ENCODE assay signal across 17 cellular contexts in the genomic region with DNA sequence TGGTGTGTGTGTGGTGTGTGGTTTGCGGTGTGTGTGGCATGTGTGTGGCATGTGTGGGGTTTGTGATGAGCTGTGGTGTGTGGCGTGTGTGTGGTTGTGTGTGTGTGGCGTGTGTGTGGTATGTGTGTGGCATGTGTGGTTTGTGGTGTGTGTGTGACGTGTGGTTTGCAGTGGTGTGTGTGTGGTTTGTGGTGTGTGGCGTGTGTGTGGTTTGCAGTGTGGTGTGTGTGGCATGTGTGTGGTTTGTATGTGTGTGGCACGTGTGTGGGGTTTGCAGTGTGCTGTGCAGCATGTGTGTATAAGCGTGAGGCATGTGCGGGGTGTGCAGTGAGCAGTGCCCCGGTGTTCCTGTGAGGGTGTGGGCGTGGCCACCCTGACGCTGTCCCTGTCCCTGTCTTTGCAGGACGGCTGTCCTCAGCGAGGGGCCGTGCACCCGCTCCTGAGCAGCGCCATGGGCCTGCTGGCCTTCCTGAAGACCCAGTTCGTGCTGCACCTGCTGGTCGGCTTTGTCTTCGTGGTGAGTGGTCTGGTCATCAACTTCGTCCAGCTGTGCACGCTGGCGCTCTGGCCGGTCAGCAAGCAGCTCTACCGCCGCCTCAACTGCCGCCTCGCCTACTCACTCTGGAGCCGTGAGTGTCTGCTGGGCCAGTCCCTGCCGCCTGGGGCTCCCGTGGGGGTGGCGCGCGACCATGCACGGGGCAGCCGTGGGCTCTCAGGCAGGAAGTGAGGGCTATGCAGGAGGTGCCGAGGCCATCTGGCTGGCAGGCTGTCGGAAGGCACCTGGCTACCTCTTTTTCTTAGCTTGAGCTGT. TPM values are rescaled to one million over a fixed set of nuclear protein-coding genes. Genes with fewer than 3 reads are reported as not detected.
DNase-seq lines count a peak whose midpoint lies in the region; ATAC-seq, FAIRE-seq and TF ChIP-seq lines count a peak whose summit lies in the region.
"Had no signal": no experiment of that assay in that cellular context is flagged by ENCODE, and none has a peak within 500 bp of the region (broad histone marks: within the 10 kb centered on the region; RNA-seq: fewer than 3 reads in every experiment).

No MANE protein-coding gene starts in this region.

- SMC1A ChIA-PET in GM12878 (lab: Charles Lee; ENCODE audit: uncharacterized antibody, unreplicated experiment): no interaction called here

- peaks cover 12% of the 10 kb centered on the region for H3K79me2 ChIP-seq in GM12878 (ENCODE audit: control insufficient read depth, insufficient read depth, low read length)

- no peaks in the 10 kb centered on the region; the same call in 2 of the 3 replicates for H3K9me3 ChIP-seq in GM12878 (replicated peaks; ENCODE audit: control insufficient read depth, insufficient read depth, low read length)
- H3K9me3 ChIP-seq in Peyer's patch: no peaks in the 10 kb centered on the region
- H3K9me3 ChIP-seq: BE2C, SJCRH30, thyroid gland had no signal

- RAD21 ChIA-PET in GM12878 (lab: Charles Lee; ENCODE audit: unreplicated experiment): no interaction called here

- H2AFZ ChIP-seq in GM12878 (ENCODE audit: control insufficient read depth, low read depth, low read length): no peak overlapping the region

- no peaks in the 10 kb centered on the region for H4K20me1 ChIP-seq in GM12878 (ENCODE audit: control insufficient read depth, insufficient read depth)

- H3K27ac ChIP-seq in GM12878 (ENCODE audit: control insufficient read depth, insufficient read depth) (peak overlapping the region; percentile 41; the same call in 1 of the 2 replicates), Peyer's patch (no peak overlapping the region)
- H3K27ac ChIP-seq: 22Rv1, brain microvascular endothelial cell, SJCRH30, thyroid gland had no signal

- no peak overlapping the region for H3K9ac ChIP-seq in GM12878 (ENCODE audit: control insufficient read depth, insufficient read depth, low read length)

- peaks cover 10 to 29% of the 10 kb centered on the region in 2 experiments; a peak in 3 of 4 replicates for H3K36me3 ChIP-seq in GM12878 (ENCODE audit: control insufficient read depth in 2 of 2, insufficient read depth in 2 of 2, low read length in 1 of 2)
- H3K36me3 ChIP-seq in Peyer's patch: peaks cover 0 to 29% (median 0%) of the 10 kb centered on the region in 3 donors
- H3K36me3 ChIP-seq: BE2C, brain microvascular endothelial cell, SJCRH30 had no signal

- 0 out of 3 replicates have a peak, but pooled peaks have one; percentile 7 for ATAC-seq in GM12878
- peak; percentile 13 for ATAC-seq in omental fat pad (ENCODE audit: low FRiP score)
- ATAC-seq in HG03442 (IDR thresholded peaks at IDR 0.05; ENCODE audit: unreplicated experiment): no peak
- ATAC-seq: activated T-cell treated with anti-CD3 and anti-CD28 coated beads, Interleukin-2, amount 50 U/mL, for 4 hours had no signal

- in situ Hi-C loops in GM12878 (cut with MboI): no loop called here

- no TSS peak for BruUV-seq in GM12878 (replicated peaks; lab: Mats Ljungman, UMichigan)

- H3K4me1 ChIP-seq in GM12878 (ENCODE audit: control insufficient read depth, insufficient read depth, low read length): peaks cover 32% of the 10 kb centered on the region
- peaks cover 0 to 9% (median 3%) of the 10 kb centered on the region in 4 donors for H3K4me1 ChIP-seq in Peyer's patch
- H3K4me1 ChIP-seq: BE2C had no signal

- POLR2A ChIA-PET in GM12878 (lab: Charles Lee): interaction anchor here (0.6 kb wide), 1 partner anchor 38 kb away, joined by 4 read pairs; no protein-coding TSS in a partner anchor

- H3K4me2 ChIP-seq in GM12878 (ENCODE audit: control insufficient read depth, insufficient read depth): no peak overlapping the region
- H3K4me2 ChIP-seq: smooth muscle cell had no signal

- 84% methylated on average over 37 of the region's 37 CpGs for WGBS in GM12878 (ENCODE audit: insufficient coverage, insufficient replicate concordance, low lambda C conversion rate, missing lambda C conversion rate)

- H3K4me3 ChIP-seq in GM12878 (no peak overlapping the region), Peyer's patch (no peak overlapping the region)
- H3K4me3 ChIP-seq: SJCRH30, smooth muscle cell, thyroid gland had no signal

- TF ChIP-seq POLR2A in GM12891 (IDR thresholded peaks at IDR 0.05; ENCODE audit: low read depth, low read length): peak; percentile 25; the same call in 1 of the 2 replicates
- TF ChIP-seq POLR2A in GM12878 (IDR thresholded peaks at IDR 0.05; ENCODE audit: low read depth, low read length): peak; percentile 34; the same call in 1 of the 2 replicates
- no peak for TF ChIP-seq POLR2A in Peyer's patch (IDR thresholded peaks at IDR 0.05)

- TF ChIP-seq RAD21 in GM12878 (IDR thresholded peaks at IDR 0.05; ENCODE audit: insufficient read depth, low read depth, low read length): no peak

- FAIRE-seq in GM12891 (lab: Jason Lieb, UNC) (no peak), GM12878 (lab: Jason Lieb, UNC) (peak; percentile 64)

- TF ChIP-seq CTCF in GM12878 (IDR thresholded peaks at IDR 0.05 in 2 of 3, conservative IDR thresholded peaks at IDR 0.05 in 1 of 3; ENCODE audit: control insufficient read depth in 2 of 3, extremely low read depth in 1 of 3, insufficient read depth in 1 of 3, low read depth in 3 of 3, low read length in 3 of 3) (no peak), omental fat pad (IDR thresholded peaks at IDR 0.05) (no peak), Peyer's patch (IDR thresholded peaks at IDR 0.05) (no peak)

- CTCF ChIA-PET in GM12878 (lab: Yijun Ruan, JAX): no interaction called here

- H3K27me3 ChIP-seq in GM12878 (replicated peaks in 1 of 2; ENCODE audit: control insufficient read depth in 2 of 2, insufficient read depth in 2 of 2, low read length in 1 of 2): no peaks in the 10 kb centered on the region
- no peaks in the 10 kb centered on the region for H3K27me3 ChIP-seq in Peyer's patch
- H3K27me3 ChIP-seq: BE2C, brain microvascular endothelial cell, SJCRH30, thyroid gland had no signal

- intact Hi-C loops in GM12878 (cut with micrococcal nuclease; ENCODE audit: unreplicated experiment): no loop called here

- no peak for TF ChIP-seq EP300 in GM12878 (IDR thresholded peaks at IDR 0.05; ENCODE audit: borderline replicate concordance in 1 of 2, control insufficient read depth in 1 of 2, low read depth in 2 of 2, low read length in 2 of 2)

- DNase-seq in DMS 273 (lab: John Stamatoyannopoulos, UW; ENCODE audit: unreplicated experiment) (peak; percentile 27), DMS 273 treated with DMSO at 0.1 percent for 48 hours (lab: John Stamatoyannopoulos, UW) (no peak), GM12891 (ENCODE audit: insufficient read length, low spot score) (no peak), GM12878 (ENCODE audit: low read depth, low spot score) (no peak), omental fat pad (ENCODE audit: low spot score) (no peak), D341Med (ENCODE audit: low spot score) (no peak), Peyer's patch (no peak)
- DNase-seq: activated CD4-positive, alpha-beta T cell treated with anti-CD3 and anti-CD28 coated beads for 1 hour; activated T-cell treated with anti-CD3 and anti-CD28 coated beads, Interleukin-2, amount 50 U/mL, for 4 hours; BE2C; brain microvascular endothelial cell; NCI-H1694 treated with DMSO at 0.1 percent for 48 hours; SJCRH30; thyroid gland had no signal

TF ChIP-seq in GM12891, 5 proteins besides CTCF, POLR2A, EP300 and RAD21:
- TF ChIP-seq SPI1 (IDR thresholded peaks at IDR 0.05; ENCODE audit: low read depth, low read length) (no peak), PAX5 (IDR thresholded peaks at IDR 0.05; ENCODE audit: insufficient read depth, low read length, severe bottlenecking) (no peak), POLR2AphosphoS5 (IDR thresholded peaks at IDR 0.05; ENCODE audit: low read depth, low read length) (no peak), POU2F2 (IDR thresholded peaks at IDR 0.05; ENCODE audit: low read depth, low read length) (no peak), TAF1 (IDR thresholded peaks at IDR 0.05; ENCODE audit: low read depth, low read length) (no peak)

TF ChIP-seq in GM12878, 131 proteins besides CTCF, POLR2A, EP300 and RAD21 (continues in another document):
- TF ChIP-seq PBX3 (IDR thresholded peaks at IDR 0.05; ENCODE audit: insufficient replicate concordance, low read depth, low read length) (peak; percentile 12), SIX5 (IDR thresholded peaks at IDR 0.05; ENCODE audit: low read depth, low read length, severe bottlenecking) (no peak)

RNA-seq across cellular contexts. Expression of gene TRAPPC10, which starts 52.7 kb away (rescaled TPM):
- polyA plus RNA-seq in GM12891 (2012; ENCODE audit: low read depth, missing spikeins): 14.0 TPM
- 156 and 162 TPM in 2 replicates for total RNA-seq in GM12878 (2013; cell fraction: nucleolus; rRNA removed)
- total RNA-seq in GM12878 (2014; rRNA removed): 31.0 and 40.9 TPM in 2 replicates
- 27.5 and 28.9 TPM in 2 replicates for total RNA-seq in GM12878 (2014; rRNA removed; fragmentation: Illumina TruSeq; extraction: Trizol)
- total RNA-seq in GM12878 (2021): 34.4 and 39.6 TPM in 2 replicates
- 12.1 TPM for polyA plus RNA-seq in GM12878 (2011; ENCODE audit: low read depth)
- polyA plus RNA-seq in GM12878 (2011; rRNA removed): 24.5 and 38.7 TPM in 2 replicates
- 28.0 and 29.3 TPM in 2 replicates for polyA plus RNA-seq in GM12878 (2011; cell fraction: cytosol; rRNA removed)
- polyA plus RNA-seq in GM12878 (2011; cell fraction: nucleus; rRNA removed): 85.3 and 93.6 TPM in 2 replicates
- 15.4 and 19.3 TPM in 2 replicates for polyA plus RNA-seq in GM12878 (2012)
- 33.9 and 34.8 TPM in 2 replicates for polyA plus RNA-seq in GM12878 (2014; fragmentation: Illumina TruSeq; extraction: Trizol)
- 1 to 10 TPM; 1.1 to 2.5 TPM for polyA plus RNA-seq in GM12878 (2014; fragmentation: Nextera tagmentation; extraction: Ambion mirVana)
- 27.5 and 28.4 TPM in 2 replicates for polyA plus RNA-seq in GM12878 (2014; rRNA removed)
- polyA plus RNA-seq in GM12878 (2016; fragmentation: Nextera tagmentation; extraction: Ambion mirVana): 10 to 100 TPM in 1 of 2 experiments, 1 to 10 TPM in 1; 5.9 to 14.3 TPM
- polyA minus RNA-seq in GM12878 (2011; rRNA and poly(A)+ RNA removed): 35.3 and 39.6 TPM in 2 replicates
- 18.2 and 19.4 TPM in 2 replicates for polyA minus RNA-seq in GM12878 (2011; cell fraction: cytosol; rRNA and poly(A)+ RNA removed)
- 28.7 and 56.4 TPM in 2 replicates for polyA minus RNA-seq in GM12878 (2011; cell fraction: nucleus; rRNA and poly(A)+ RNA removed)
- 10 to 100 TPM; 29.3 to 42.8 (median 36.6) TPM for total RNA-seq in omental fat pad
- 100 to 1,000 TPM in 1 of 4 donors, 10 to 100 TPM in 3; 62.2 to 153 (median 93.0) TPM for total RNA-seq in Peyer's patch

Comparison
In these comparisons a context has a peak if more than half of its experiments do, and no peak if none do; other contexts are left out.
1. POLR2A ChIP-seq: peak in GM12891 (single experiment) and GM12878 (single experiment); none in Peyer's patch (0 of 2).